In the genomic region with DNA sequence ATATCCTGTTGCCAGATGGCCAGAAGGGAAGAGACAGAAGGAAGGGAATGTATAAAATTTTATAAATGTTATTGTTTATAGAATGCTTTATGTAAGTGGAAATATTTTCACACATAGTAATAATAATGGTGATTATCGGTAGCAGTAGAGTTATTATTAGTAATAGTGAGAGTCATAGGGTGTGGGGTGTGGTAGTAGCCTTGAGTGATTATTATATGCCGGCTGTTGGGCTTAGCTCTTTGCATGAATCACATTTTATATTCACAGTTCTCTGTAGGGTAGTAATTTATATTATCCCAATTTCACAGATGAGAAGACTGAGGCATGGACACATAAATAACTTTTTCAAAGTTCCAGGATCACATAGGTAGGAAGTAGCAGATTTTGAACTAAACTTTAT, we compare ENCODE assay signal across 28 cellular contexts.
A peak's percentile ranks its signal among the peaks of the same experiment; 100 is the strongest.
DNase-seq lines count a peak whose midpoint lies in the region; ATAC-seq and TF ChIP-seq lines count a peak whose summit lies in the region.
"Had no signal": no experiment of that assay in that cellular context is flagged by ENCODE, and none has a peak within 500 bp of the region (broad histone marks: within the 10 kb centered on the region; RNA-seq: fewer than 3 reads in every experiment).

No MANE protein-coding gene starts in this region.

- H2AK5ac ChIP-seq in H9 (ENCODE audit: insufficient read length, low read length): no peak overlapping the region

- H3K4me1 ChIP-seq in tibial nerve (no peaks in the 10 kb centered on the region), H9 (ENCODE audit: insufficient read depth, low read length) (no peaks in the 10 kb centered on the region; the same call in 1 of the 2 replicates)
- H3K4me1 ChIP-seq: BLaER1, uterus had no signal

- H3K4me3 Mint-ChIP-seq in neural crest cell (peak overlapping the region; percentile 24), H9 (no peak overlapping the region)
- H3K4me3 Mint-ChIP-seq in natural killer cell treated with Interleukin-12 subunit alpha and Interleukin-12 subunit beta and Interleukin-15 and Interleukin-18, amount 100 ng/mL, for 72 hours: no peak overlapping the region
- H3K4me3 Mint-ChIP-seq: activated naive CD4-positive, alpha-beta T cell treated with anti-CD3 and anti-CD28 coated beads, Interleukin-2, amount 50 U/mL, for 24 hours; activated T-helper 1 cell treated with anti-CD3 and anti-CD28 coated beads, Interleukin-12 subunit alpha, Interleukin-12 subunit beta, Interleukin-2, Interleukin-4 antibody, amounts not matched to agents 30 ng/mL and 10 ng/mL and 1 ng/mL, durations not matched to agents 14 hours and 24 hours and 36 hours; mesothelial cell of epicardium; naive thymus-derived CD8-positive, alpha-beta T cell; stimulated activated naive CD8-positive, alpha-beta T cell treated with anti-CD3 and anti-CD28 coated beads, Interleukin-15, Interleukin-2, amounts not matched to agents 100 ng/mL and 50 ng/mL, for 24 hours had no signal

- H3K36me3 ChIP-seq in tibial nerve: no peaks in the 10 kb centered on the region
- H3K36me3 ChIP-seq: BLaER1, thoracic aorta, uterus had no signal

- H4K8ac ChIP-seq in H9 (replicated peaks; ENCODE audit: insufficient read length, low read depth, low read length): no peak overlapping the region

- H3K9me3 ChIP-seq in tibial nerve (no peaks in the 10 kb centered on the region), H9 (ENCODE audit: control insufficient read depth, low read depth, low read length) (no peaks in the 10 kb centered on the region)
- H3K9me3 ChIP-seq: BLaER1, thoracic aorta, uterus had no signal

- no peaks in the 10 kb centered on the region for H3K79me2 ChIP-seq in H9 (ENCODE audit: insufficient read depth, low read length)

- H3K9me3 Mint-ChIP-seq in neural crest cell (no peaks in the 10 kb centered on the region), H9 (no peaks in the 10 kb centered on the region)
- peaks cover 2% of the 10 kb centered on the region for H3K9me3 Mint-ChIP-seq in natural killer cell treated with Interleukin-12 subunit alpha and Interleukin-12 subunit beta and Interleukin-15 and Interleukin-18, amount 100 ng/mL, for 72 hours
- H3K9me3 Mint-ChIP-seq: activated T-helper 1 cell treated with anti-CD3 and anti-CD28 coated beads, Interleukin-12 subunit alpha, Interleukin-12 subunit beta, Interleukin-2, Interleukin-4 antibody, amounts not matched to agents 30 ng/mL and 10 ng/mL and 1 ng/mL, durations not matched to agents 14 hours and 24 hours and 36 hours; mesothelial cell of epicardium had no signal

- no peak overlapping the region for H3K4ac ChIP-seq in H9 (ENCODE audit: low read depth, low read length)

- H3K14ac ChIP-seq in H9 (ENCODE audit: insufficient read depth, low read length): no peak overlapping the region

- no peak overlapping the region for H3K4me3 ChIP-seq in tibial nerve
- H3K4me3 ChIP-seq: BLaER1, thoracic aorta, uterus had no signal

- no peak overlapping the region for H3K18ac ChIP-seq in H9 (ENCODE audit: insufficient read length, low read depth, low read length)

- no peak overlapping the region for H3K4me2 ChIP-seq in H9 (ENCODE audit: insufficient read depth, insufficient read length, low read length)
- H3K4me2 ChIP-seq: BLaER1 had no signal

- no peak overlapping the region for H3K23ac ChIP-seq in H9 (ENCODE audit: insufficient read length, low read depth, low read length)

- H2BK5ac ChIP-seq in H9 (ENCODE audit: insufficient read length, low read length): no peak overlapping the region

- H4K5ac ChIP-seq in H9 (ENCODE audit: insufficient read length, low read depth, low read length): no peak overlapping the region

- no peak overlapping the region for H3K9ac ChIP-seq in H9 (ENCODE audit: extremely low read depth, insufficient read length, low read length)
- H3K9ac ChIP-seq: BLaER1 had no signal

- H4K91ac ChIP-seq in H9 (ENCODE audit: insufficient read length, low read depth, low read length): no peak overlapping the region

- ATAC-seq in GM21529 (IDR thresholded peaks at IDR 0.05; ENCODE audit: unreplicated experiment): peak; percentile 25
- peak; percentile 45 for ATAC-seq in HG02938 (IDR thresholded peaks at IDR 0.05; ENCODE audit: unreplicated experiment)
- ATAC-seq in HG03521 (IDR thresholded peaks at IDR 0.05; ENCODE audit: unreplicated experiment): peak; percentile 40
- no peak for ATAC-seq in HG03135 (IDR thresholded peaks at IDR 0.05; ENCODE audit: unreplicated experiment)
- ATAC-seq in natural killer cell treated with Interleukin-12 subunit alpha and Interleukin-12 subunit beta and Interleukin-15 and Interleukin-18, amount 100 ng/mL, for 72 hours: no peak
- ATAC-seq: activated CD4-positive, CD25-positive, alpha-beta regulatory T cell treated with anti-CD3 and anti-CD28 coated beads, Interleukin-2, amount 50 U/mL, for 24 hours; naive thymus-derived CD8-positive, alpha-beta T cell had no signal

- H3K56ac ChIP-seq in H9 (ENCODE audit: insufficient read length, low read depth, low read length): no peak overlapping the region

- no peak overlapping the region for H2BK120ac ChIP-seq in H9 (ENCODE audit: low read depth, low read length, poor library complexity, severe bottlenecking)

- TF ChIP-seq CTCF in neural crest cell (conservative IDR thresholded peaks at IDR 0.05): no peak
- TF ChIP-seq CTCF in tibial nerve (IDR thresholded peaks at IDR 0.05): no peak
- no peak for TF ChIP-seq CTCF in H9 (conservative IDR thresholded peaks at IDR 0.05)

- H2BK12ac ChIP-seq in H9 (ENCODE audit: insufficient read length, low read depth, low read length): no peak overlapping the region

- H3K27ac ChIP-seq in tibial nerve (no peak overlapping the region), H9 (ENCODE audit: insufficient read length, low read depth, low read length) (no peak overlapping the region)
- H3K27ac ChIP-seq: BLaER1, thoracic aorta, uterus had no signal

- WGBS in tibial nerve, 2 donors: 75 to 81% methylated on average over 2 of the region's 2 CpGs
- WGBS in H9 (ENCODE audit: extremely low coverage, insufficient read length, low lambda C conversion rate): no CpG with 5 or more reads among the region's 2 CpGs

- no peak overlapping the region for H2BK20ac ChIP-seq in H9 (ENCODE audit: low read depth, low read length, poor library complexity, severe bottlenecking)

- no peaks in the 10 kb centered on the region for H3K79me1 ChIP-seq in H9 (ENCODE audit: insufficient read depth, low read depth, low read length, poor library complexity, severe bottlenecking)

- H3K27me3 Mint-ChIP-seq in neural crest cell (ENCODE audit: low read depth) (no peaks in the 10 kb centered on the region), H9 (ENCODE audit: low read depth) (no peaks in the 10 kb centered on the region)
- peaks cover 4 to 24% of the 10 kb centered on the region in 2 donors for H3K27me3 Mint-ChIP-seq in natural killer cell treated with Interleukin-12 subunit alpha and Interleukin-12 subunit beta and Interleukin-15 and Interleukin-18, amount 100 ng/mL, for 72 hours

- no peaks in the 10 kb centered on the region for H4K20me1 ChIP-seq in H9 (ENCODE audit: control insufficient read depth, insufficient read depth, insufficient read length)
- H4K20me1 ChIP-seq: BLaER1 had no signal

- H2BK15ac ChIP-seq in H9 (ENCODE audit: low read depth, low read length): no peak overlapping the region

- H3K27ac Mint-ChIP-seq in neural crest cell (ENCODE audit: unreplicated experiment) (peak overlapping the region; percentile 76), H9 (no peak overlapping the region)
- H3K27ac Mint-ChIP-seq in natural killer cell treated with Interleukin-12 subunit alpha and Interleukin-12 subunit beta and Interleukin-15 and Interleukin-18, amount 100 ng/mL, for 72 hours: no peak overlapping the region
- H3K27ac Mint-ChIP-seq: activated naive CD4-positive, alpha-beta T cell treated with anti-CD3 and anti-CD28 coated beads, Interleukin-2, amount 50 U/mL, for 24 hours; activated T-helper 1 cell treated with anti-CD3 and anti-CD28 coated beads, Interleukin-12 subunit alpha, Interleukin-12 subunit beta, Interleukin-2, Interleukin-4 antibody, amounts not matched to agents 30 ng/mL and 10 ng/mL and 1 ng/mL, durations not matched to agents 14 hours and 24 hours and 36 hours; mesothelial cell of epicardium; naive thymus-derived CD8-positive, alpha-beta T cell; stimulated activated naive CD8-positive, alpha-beta T cell treated with anti-CD3 and anti-CD28 coated beads, Interleukin-15, Interleukin-2, amounts not matched to agents 100 ng/mL and 50 ng/mL, for 24 hours had no signal

- no peak for TF ChIP-seq EP300 in tibial nerve (IDR thresholded peaks at IDR 0.05)

- peaks cover 65% of the 10 kb centered on the region for H3K4me1 Mint-ChIP-seq in neural crest cell
- H3K4me1 Mint-ChIP-seq in H9: peaks cover 26 to 35% of the 10 kb centered on the region in 2 experiments
- H3K4me1 Mint-ChIP-seq in natural killer cell treated with Interleukin-12 subunit alpha and Interleukin-12 subunit beta and Interleukin-15 and Interleukin-18, amount 100 ng/mL, for 72 hours (ENCODE audit: low read depth in 2 of 2): no peaks in the 10 kb centered on the region
- H3K4me1 Mint-ChIP-seq: activated naive CD4-positive, alpha-beta T cell treated with anti-CD3 and anti-CD28 coated beads, Interleukin-2, amount 50 U/mL, for 24 hours; naive thymus-derived CD8-positive, alpha-beta T cell had no signal

- H3K23me2 ChIP-seq in H9 (ENCODE audit: insufficient read length, low read depth, low read length, poor library complexity, severe bottlenecking): no peaks in the 10 kb centered on the region

- H3T11ph ChIP-seq in H9 (ENCODE audit: low read length): no peak overlapping the region

- no peak overlapping the region for H2AFZ ChIP-seq in H9 (ENCODE audit: low read length)

- H3K36me3 Mint-ChIP-seq in neural crest cell (ENCODE audit: low read depth) (no peaks in the 10 kb centered on the region), H9 (ENCODE audit: insufficient read depth in 1 of 3, low read depth in 3 of 3) (no peaks in the 10 kb centered on the region; a peak in 1 of 7 replicates)
- H3K36me3 Mint-ChIP-seq in natural killer cell treated with Interleukin-12 subunit alpha and Interleukin-12 subunit beta and Interleukin-15 and Interleukin-18, amount 100 ng/mL, for 72 hours: no peaks in the 10 kb centered on the region
- H3K36me3 Mint-ChIP-seq: activated naive CD4-positive, alpha-beta T cell treated with anti-CD3 and anti-CD28 coated beads, Interleukin-2, amount 50 U/mL, for 24 hours; mesothelial cell of epicardium; naive thymus-derived CD8-positive, alpha-beta T cell had no signal

- TF ChIP-seq POLR2A in tibial nerve (IDR thresholded peaks at IDR 0.05): no peak

- no peak for DNase-seq in neural crest cell (ENCODE audit: low read depth, low spot score)
- DNase-seq in tibial nerve (ENCODE audit: low spot score in 2 of 2): no peak
- DNase-seq in H9: no peak
- no peak for DNase-seq in natural killer cell treated with Interleukin-12 subunit alpha and Interleukin-12 subunit beta and Interleukin-15 and Interleukin-18, amount 100 ng/mL, for 72 hours (ENCODE audit: low spot score)
- DNase-seq: activated CD4-positive, alpha-beta T cell treated with anti-CD3 and anti-CD28 coated beads, Interleukin-2, amount 50 U/mL, for 48 hours; amygdala; DMS153; glutamatergic neuron; islet precursor cell; KBM-7; naive thymus-derived CD8-positive, alpha-beta T cell; NCI-H2081; NCI-H345; OCI-M1; small intestine; T-helper 1 cell; uterus had no signal

- H3K27me3 ChIP-seq in tibial nerve: no peaks in the 10 kb centered on the region
- H3K27me3 ChIP-seq in H9 (ENCODE audit: insufficient read depth, low read length): no peaks in the 10 kb centered on the region
- H3K27me3 ChIP-seq: BLaER1, uterus had no signal

Comparison
In these comparisons a context has a peak if more than half of its experiments do, and no peak if none do; other contexts are left out.
1. ATAC-seq: peak in GM21529 (single experiment), HG02938 (single experiment) and HG03521 (single experiment); none in HG03135 (single experiment) and natural killer cell treated with Interleukin-12 subunit alpha and Interleukin-12 subunit beta and Interleukin-15 and Interleukin-18, amount 100 ng/mL, for 72 hours (0 of 2).